In genomic region chr22:38730411-38730871, GRCh38 we compare ENCODE assay signal across 1 cellular context.
TF ChIP-seq lines count a peak whose summit lies in the region.

No MANE protein-coding gene starts in this region.

TF ChIP-seq in GM12878, 131 proteins besides CTCF, POLR2A, EP300 and RAD21:
- TF ChIP-seq JUNB (IDR thresholded peaks at IDR 0.05) (no peak), ZNF622 (IDR thresholded peaks at IDR 0.05) (no peak), STAT3 (IDR thresholded peaks at IDR 0.05; ENCODE audit: low read depth, low read length) (no peak), SIX5 (IDR thresholded peaks at IDR 0.05; ENCODE audit: low read depth, low read length, severe bottlenecking) (no peak), NFXL1 (IDR thresholded peaks at IDR 0.05; ENCODE audit: borderline replicate concordance) (no peak), POLR2AphosphoS5 (IDR thresholded peaks at IDR 0.05; ENCODE audit: low read length) (no peak; the same call in 1 of the 2 replicates), CBX3 (IDR thresholded peaks at IDR 0.05; ENCODE audit: borderline replicate concordance, low read depth) (no peak), ZNF384 (IDR thresholded peaks at IDR 0.05; ENCODE audit: borderline replicate concordance, low read depth, low read length) (no peak), PAX8 (IDR thresholded peaks at IDR 0.05) (no peak), CBX5 (IDR thresholded peaks at IDR 0.05; ENCODE audit: low read depth) (no peak), KDM1A (IDR thresholded peaks at IDR 0.05; ENCODE audit: borderline replicate concordance) (no peak), NRF1 (conservative IDR thresholded peaks at IDR 0.05; ENCODE audit: low read depth, low read length) (no peak)
- TF ChIP-seq, protein P1, sequence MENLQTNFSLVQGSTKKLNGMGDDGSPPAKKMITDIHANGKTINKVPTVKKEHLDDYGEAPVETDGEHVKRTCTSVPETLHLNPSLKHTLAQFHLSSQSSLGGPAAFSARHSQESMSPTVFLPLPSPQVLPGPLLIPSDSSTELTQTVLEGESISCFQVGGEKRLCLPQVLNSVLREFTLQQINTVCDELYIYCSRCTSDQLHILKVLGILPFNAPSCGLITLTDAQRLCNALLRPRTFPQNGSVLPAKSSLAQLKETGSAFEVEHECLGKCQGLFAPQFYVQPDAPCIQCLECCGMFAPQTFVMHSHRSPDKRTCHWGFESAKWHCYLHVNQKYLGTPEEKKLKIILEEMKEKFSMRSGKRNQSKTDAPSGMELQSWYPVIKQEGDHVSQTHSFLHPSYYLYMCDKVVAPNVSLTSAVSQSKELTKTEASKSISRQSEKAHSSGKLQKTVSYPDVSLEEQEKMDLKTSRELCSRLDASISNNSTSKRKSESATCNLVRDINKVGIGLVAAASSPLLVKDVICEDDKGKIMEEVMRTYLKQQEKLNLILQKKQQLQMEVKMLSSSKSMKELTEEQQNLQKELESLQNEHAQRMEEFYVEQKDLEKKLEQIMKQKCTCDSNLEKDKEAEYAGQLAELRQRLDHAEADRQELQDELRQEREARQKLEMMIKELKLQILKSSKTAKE (IDR thresholded peaks at IDR 0.05; ENCODE audit: low read depth, poor library complexity, severe bottlenecking): no peak
